ENCODE assay signal across 16 cellular contexts in genomic region chr1:164636744-164637143, GRCh38.
A peak's percentile ranks its signal among the peaks of the same experiment; 100 is the strongest.
DNase-seq lines count a peak whose midpoint lies in the region; ATAC-seq and TF ChIP-seq lines count a peak whose summit lies in the region.
"Had no signal": no experiment of that assay in that cellular context is flagged by ENCODE, and none has a peak within 500 bp of the region (broad histone marks: within the 10 kb centered on the region; RNA-seq: fewer than 3 reads in every experiment).

No MANE protein-coding gene starts in this region.

- no peaks in the 10 kb centered on the region for H3K27me3 Mint-ChIP-seq in nephron progenitor cell (ENCODE audit: low read depth, poor library complexity)
- H3K27me3 Mint-ChIP-seq in natural killer cell treated with Interleukin-12 subunit alpha and Interleukin-12 subunit beta and Interleukin-15 and Interleukin-18, amount 100 ng/mL, for 72 hours, result peaks cover 13 to 17% of the 10 kb centered on the region in 2 donors
- H3K27me3 Mint-ChIP-seq: CD4-positive, alpha-beta memory T cell; stimulated activated memory B cell treated with anti-CD40 and anti-IgM and Interleukin-4, amounts not matched to agents 10 μg/mL and 1 μg/mL and 100 μg/mL, for 72 hours had no signal

- ATAC-seq in heart right ventricle, result no peak
- no peak for ATAC-seq in right cardiac atrium
- ATAC-seq in natural killer cell treated with Interleukin-12 subunit alpha and Interleukin-12 subunit beta and Interleukin-15 and Interleukin-18, amount 100 ng/mL, for 72 hours, result no peak
- ATAC-seq in HG03460 (IDR thresholded peaks at IDR 0.05; ENCODE audit: unreplicated experiment), result no peak
- ATAC-seq: stimulated activated memory B cell treated with anti-CD40 and anti-IgM and Interleukin-4, amounts not matched to agents 10 μg/mL and 1 μg/mL and 100 μg/mL, for 72 hours had no signal

- H3K27me3 ChIP-seq in heart right ventricle (no peaks in the 10 kb centered on the region), right cardiac atrium (ENCODE audit: control insufficient read depth, insufficient read depth) (no peaks in the 10 kb centered on the region), dorsolateral prefrontal cortex (no peaks in the 10 kb centered on the region), uterus (no peaks in the 10 kb centered on the region)
- H3K27me3 ChIP-seq: neutrophil had no signal

- TF ChIP-seq POLR2A in uterus (IDR thresholded peaks at IDR 0.05), result no peak

- H3K36me3 ChIP-seq in heart right ventricle, result peaks cover 0 to 3% (median 0%) of the 10 kb centered on the region in 9 donors
- H3K36me3 ChIP-seq in uterus, result no peaks in the 10 kb centered on the region
- H3K36me3 ChIP-seq: neutrophil had no signal

- H3K36me3 Mint-ChIP-seq in nephron progenitor cell (ENCODE audit: low read depth), result peaks cover 56% of the 10 kb centered on the region
- H3K36me3 Mint-ChIP-seq in natural killer cell treated with Interleukin-12 subunit alpha and Interleukin-12 subunit beta and Interleukin-15 and Interleukin-18, amount 100 ng/mL, for 72 hours, result no peaks in the 10 kb centered on the region
- H3K36me3 Mint-ChIP-seq: CD4-positive, alpha-beta memory T cell; stimulated activated memory B cell treated with anti-CD40 and anti-IgM and Interleukin-4, amounts not matched to agents 10 μg/mL and 1 μg/mL and 100 μg/mL, for 72 hours had no signal

- 88 to 89% methylated on average over 3 of the region's 3 CpGs for WGBS in heart right ventricle, 2 donors
- 82% methylated on average over 3 of the region's 3 CpGs for WGBS in right cardiac atrium

- H3K27ac ChIP-seq in heart right ventricle, result peak overlapping the region in 7 of 10 donors; percentile 21 to 87 (median 75)
- no peak overlapping the region for H3K27ac ChIP-seq in right cardiac atrium (ENCODE audit: low read length)
- peak overlapping the region in 38 of 59 donors; percentile 4 to 84 (median 54) for H3K27ac ChIP-seq in dorsolateral prefrontal cortex
- peak overlapping the region; percentile 83 to 89 for H3K27ac ChIP-seq in uterus
- H3K27ac ChIP-seq: neutrophil had no signal

- TF ChIP-seq CTCF in heart right ventricle (IDR thresholded peaks at IDR 0.05) (no peak), dorsolateral prefrontal cortex (IDR thresholded peaks at IDR 0.05 in 54 of 56, conservative IDR thresholded peaks at IDR 0.05 in 2 of 56; ENCODE audit: low read depth in 1 of 56, partially characterized antibody in 56 of 56) (no peak), nephron progenitor cell (IDR thresholded peaks at IDR 0.05) (no peak), uterus (IDR thresholded peaks at IDR 0.05) (no peak)

- H3K4me3 Mint-ChIP-seq in nephron progenitor cell, result peak overlapping the region; percentile 46
- no peak overlapping the region for H3K4me3 Mint-ChIP-seq in natural killer cell treated with Interleukin-12 subunit alpha and Interleukin-12 subunit beta and Interleukin-15 and Interleukin-18, amount 100 ng/mL, for 72 hours
- H3K4me3 Mint-ChIP-seq: CD4-positive, alpha-beta memory T cell; stimulated activated memory B cell treated with anti-CD40 and anti-IgM and Interleukin-4, amounts not matched to agents 10 μg/mL and 1 μg/mL and 100 μg/mL, for 72 hours had no signal

- DNase-seq in heart right ventricle (no peak), right cardiac atrium (no peak), dorsolateral prefrontal cortex (no peak), nephron progenitor cell (no peak), uterus (no peak)
- DNase-seq in natural killer cell treated with Interleukin-12 subunit alpha and Interleukin-12 subunit beta and Interleukin-15 and Interleukin-18, amount 100 ng/mL, for 72 hours (ENCODE audit: low spot score), result no peak
- DNase-seq in activated CD8-positive, alpha-beta memory T cell treated with anti-CD3 and anti-CD28 coated beads, Interleukin-2, amount 50 U/mL, for 4 hours, result no peak
- DNase-seq: ACHN; activated effector memory CD4-positive, alpha-beta T cell treated with anti-CD3 and anti-CD28 coated beads, Interleukin-2, amount 50 U/mL, for 16 hours; aorta; CD4-positive, alpha-beta memory T cell; dermis blood vessel endothelial cell; NCI-H82 had no signal

- H3K4me1 ChIP-seq in heart right ventricle, result peaks cover 14 to 88% (median 66%) of the 10 kb centered on the region in 9 donors
- H3K4me1 ChIP-seq in right cardiac atrium (ENCODE audit: control insufficient read depth, insufficient read depth, low read length), result peaks cover 21% of the 10 kb centered on the region
- H3K4me1 ChIP-seq in uterus, result peaks cover 18 to 45% of the 10 kb centered on the region in 2 donors

- no peaks in the 10 kb centered on the region for H3K9me3 Mint-ChIP-seq in nephron progenitor cell
- no peaks in the 10 kb centered on the region for H3K9me3 Mint-ChIP-seq in natural killer cell treated with Interleukin-12 subunit alpha and Interleukin-12 subunit beta and Interleukin-15 and Interleukin-18, amount 100 ng/mL, for 72 hours
- H3K9me3 Mint-ChIP-seq: stimulated activated memory B cell treated with anti-CD40 and anti-IgM and Interleukin-4, amounts not matched to agents 10 μg/mL and 1 μg/mL and 100 μg/mL, for 72 hours had no signal

- no peak overlapping the region for H3K4me3 ChIP-seq in heart right ventricle
- H3K4me3 ChIP-seq in right cardiac atrium (ENCODE audit: low read length), result no peak overlapping the region
- no peak overlapping the region for H3K4me3 ChIP-seq in dorsolateral prefrontal cortex
- H3K4me3 ChIP-seq in uterus, result no peak overlapping the region

- peak overlapping the region; percentile 93 for H3K27ac Mint-ChIP-seq in nephron progenitor cell
- H3K27ac Mint-ChIP-seq in natural killer cell treated with Interleukin-12 subunit alpha and Interleukin-12 subunit beta and Interleukin-15 and Interleukin-18, amount 100 ng/mL, for 72 hours, result no peak overlapping the region
- H3K27ac Mint-ChIP-seq: CD4-positive, alpha-beta memory T cell; stimulated activated memory B cell treated with anti-CD40 and anti-IgM and Interleukin-4, amounts not matched to agents 10 μg/mL and 1 μg/mL and 100 μg/mL, for 72 hours had no signal

- peaks cover 90% of the 10 kb centered on the region for H3K4me1 Mint-ChIP-seq in nephron progenitor cell
- H3K4me1 Mint-ChIP-seq in natural killer cell treated with Interleukin-12 subunit alpha and Interleukin-12 subunit beta and Interleukin-15 and Interleukin-18, amount 100 ng/mL, for 72 hours (ENCODE audit: low read depth in 2 of 2), result no peaks in the 10 kb centered on the region
- H3K4me1 Mint-ChIP-seq: CD4-positive, alpha-beta memory T cell; stimulated activated memory B cell treated with anti-CD40 and anti-IgM and Interleukin-4, amounts not matched to agents 10 μg/mL and 1 μg/mL and 100 μg/mL, for 72 hours had no signal

- intact Hi-C loops in heart right ventricle (cut with DNase I) (loop anchor here in 3 of 10 donors (5.0 to 10.0 kb wide), 3 partner anchors 81 to 148 kb away; no protein-coding TSS in a partner anchor), right cardiac atrium (cut with DNase I) (loop anchor here in 1 of 4 donors (10.0 kb wide), 1 partner anchor 148 kb away; no protein-coding TSS in a partner anchor), dorsolateral prefrontal cortex (cut with DNase I) (no loop called here), uterus (cut with DNase I; ENCODE audit: low total_unique reads) (loop anchor here (10.0 kb wide), 1 partner anchor 148 kb away; no protein-coding TSS in a partner anchor)

- no peaks in the 10 kb centered on the region for H3K9me3 ChIP-seq in heart right ventricle
- no peaks in the 10 kb centered on the region for H3K9me3 ChIP-seq in right cardiac atrium (ENCODE audit: control insufficient read depth, low read length)
- no peaks in the 10 kb centered on the region for H3K9me3 ChIP-seq in uterus
- H3K9me3 ChIP-seq: neutrophil had no signal
